In genomic region chr7:30470783-30471182, GRCh38 we compare ENCODE assay signal across 8 cellular contexts. TPM values are rescaled to one million over a fixed set of nuclear protein-coding genes. Genes with fewer than 3 reads are reported as not detected.
DNase-seq lines count a peak whose midpoint lies in the region; ATAC-seq and TF ChIP-seq lines count a peak whose summit lies in the region.

No MANE protein-coding gene starts in this region.

- no peak for TF ChIP-seq POLR2A in adrenal gland (IDR thresholded peaks at IDR 0.05)

- no peak for ATAC-seq in activated naive CD4-positive, alpha-beta T cell treated with anti-CD3 and anti-CD28 coated beads, Interleukin-2, amount 50 U/mL, for 72 hours
- ATAC-seq in left lung, result peak; percentile 55
- ATAC-seq in upper lobe of right lung, result peak; percentile 72
- no peak for ATAC-seq in GM18498 (IDR thresholded peaks at IDR 0.05; ENCODE audit: unreplicated experiment)
- ATAC-seq in HG02798 (IDR thresholded peaks at IDR 0.05; ENCODE audit: poor library complexity, unreplicated experiment), result no peak

- no peaks in the 10 kb centered on the region for H3K36me3 ChIP-seq in adrenal gland (replicated peaks in 1 of 2)
- no peaks in the 10 kb centered on the region for H3K36me3 ChIP-seq in left lung
- H3K36me3 ChIP-seq in upper lobe of right lung, result no peaks in the 10 kb centered on the region

- peaks cover 4 to 28% of the 10 kb centered on the region in 2 donors for H3K36me3 Mint-ChIP-seq in activated naive CD4-positive, alpha-beta T cell treated with anti-CD3 and anti-CD28 coated beads, Interleukin-2, amount 50 U/mL, for 72 hours
- peaks cover 3% of the 10 kb centered on the region for H3K36me3 Mint-ChIP-seq in activated naive CD4-positive, alpha-beta T cell treated with anti-CD3 and anti-CD28 coated beads for 36 hours (ENCODE audit: low read depth)

- no peaks in the 10 kb centered on the region for H3K27me3 ChIP-seq in adrenal gland
- H3K27me3 ChIP-seq in left lung, result no peaks in the 10 kb centered on the region
- H3K27me3 ChIP-seq in upper lobe of right lung, result no peaks in the 10 kb centered on the region

- intact Hi-C loops in activated naive CD4-positive, alpha-beta T cell treated with anti-CD3 and anti-CD28 coated beads for 36 hours (cut with micrococcal nuclease), result loop anchor here (10.0 kb wide), 1 partner anchor 306 kb away; no protein-coding TSS in a partner anchor
- intact Hi-C loops in adrenal gland (cut with DNase I) (no loop called here), left lung (cut with DNase I) (no loop called here), upper lobe of right lung (cut with DNase I) (no loop called here)

- H3K4me3 ChIP-seq in adrenal gland, result no peak overlapping the region
- H3K4me3 ChIP-seq in left lung, result no peak overlapping the region
- no peak overlapping the region for H3K4me3 ChIP-seq in upper lobe of right lung

- TF ChIP-seq CTCF in adrenal gland (IDR thresholded peaks at IDR 0.05) (no peak), left lung (IDR thresholded peaks at IDR 0.05) (no peak), upper lobe of right lung (IDR thresholded peaks at IDR 0.05) (no peak)

- H3K4me1 Mint-ChIP-seq in activated naive CD4-positive, alpha-beta T cell treated with anti-CD3 and anti-CD28 coated beads for 36 hours (ENCODE audit: low read depth), result peaks cover 58% of the 10 kb centered on the region

- H3K9me3 ChIP-seq in adrenal gland (replicated peaks in 1 of 3), result no peaks in the 10 kb centered on the region
- no peaks in the 10 kb centered on the region for H3K9me3 ChIP-seq in left lung
- no peaks in the 10 kb centered on the region for H3K9me3 ChIP-seq in upper lobe of right lung

- peak overlapping the region; percentile 65 to 90 for H3K27ac Mint-ChIP-seq in activated naive CD4-positive, alpha-beta T cell treated with anti-CD3 and anti-CD28 coated beads, Interleukin-2, amount 50 U/mL, for 72 hours
- no peak overlapping the region for H3K27ac Mint-ChIP-seq in activated naive CD4-positive, alpha-beta T cell treated with anti-CD3 and anti-CD28 coated beads for 36 hours

- DNase-seq in activated naive CD4-positive, alpha-beta T cell treated with anti-CD3 and anti-CD28 coated beads, Interleukin-2, amount 50 U/mL, for 72 hours (ENCODE audit: low spot score in 2 of 2), result no peak
- DNase-seq in activated naive CD4-positive, alpha-beta T cell treated with anti-CD3 and anti-CD28 coated beads for 36 hours, result no peak
- DNase-seq in adrenal gland (peak in 6 of 7 donors; percentile 36 to 77 (median 56)), left lung (peak in 1 of 2 donors; percentile 70), upper lobe of right lung (no peak), CD1c-positive myeloid dendritic cell (ENCODE audit: extremely low spot score) (no peak)

- CTCF ChIA-PET in activated naive CD4-positive, alpha-beta T cell treated with anti-CD3 and anti-CD28 coated beads for 36 hours (lab: Charles Lee), result no interaction called here

- no peaks in the 10 kb centered on the region for H3K27me3 Mint-ChIP-seq in activated naive CD4-positive, alpha-beta T cell treated with anti-CD3 and anti-CD28 coated beads for 36 hours (ENCODE audit: low read depth)

- peak overlapping the region; percentile 17 to 92 (median 57) for H3K27ac ChIP-seq in adrenal gland
- H3K27ac ChIP-seq in left lung, result peak overlapping the region; percentile 59 to 83
- H3K27ac ChIP-seq in upper lobe of right lung, result peak overlapping the region; percentile 79

- peaks cover 0 to 4% of the 10 kb centered on the region in 2 donors for H3K9me3 Mint-ChIP-seq in activated naive CD4-positive, alpha-beta T cell treated with anti-CD3 and anti-CD28 coated beads, Interleukin-2, amount 50 U/mL, for 72 hours
- H3K9me3 Mint-ChIP-seq in activated naive CD4-positive, alpha-beta T cell treated with anti-CD3 and anti-CD28 coated beads for 36 hours, result no peaks in the 10 kb centered on the region

- 11 to 23% (median 15%) methylated on average over 6 of the region's 6 CpGs for WGBS in adrenal gland, 4 donors

- H3K4me1 ChIP-seq in adrenal gland (replicated peaks in 1 of 2), result peaks cover 18 to 74% of the 10 kb centered on the region in 2 donors
- H3K4me1 ChIP-seq in left lung, result peaks cover 84 to 99% of the 10 kb centered on the region in 2 donors
- peaks cover 98% of the 10 kb centered on the region for H3K4me1 ChIP-seq in upper lobe of right lung

- no peak overlapping the region for H3K4me3 Mint-ChIP-seq in activated naive CD4-positive, alpha-beta T cell treated with anti-CD3 and anti-CD28 coated beads for 36 hours

RNA-seq across cellular contexts. Expression of gene NOD1, which starts 7.8 kb away (rescaled TPM):
- total RNA-seq in activated naive CD4-positive, alpha-beta T cell treated with anti-CD3 and anti-CD28 coated beads, Interleukin-2, amount 50 U/mL, for 72 hours, result 10 to 100 TPM in 1 of 2 donors, 1 to 10 TPM in 1; 8.2 to 17.2 TPM
- total RNA-seq in activated naive CD4-positive, alpha-beta T cell treated with anti-CD3 and anti-CD28 coated beads for 36 hours, result 1 to 10 TPM; 9.2 to 9.8 TPM
- 10 to 100 TPM in 1 of 8 donors, 1 to 10 TPM in 7; 4.1 to 11.2 (median 7.2) TPM for total RNA-seq in adrenal gland
- polyA plus RNA-seq in adrenal gland, result 10 to 100 TPM in 2 of 3 donors, 1 to 10 TPM in 1; 5.0 to 18.0 (median 10.9) TPM
- 10 to 100 TPM; 18.4 to 22.6 TPM for total RNA-seq in left lung
- total RNA-seq in upper lobe of right lung, result 43.5 TPM

RNA-seq across cellular contexts. Expression of gene GGCT, which starts 33.8 kb away (rescaled TPM):
- total RNA-seq in activated naive CD4-positive, alpha-beta T cell treated with anti-CD3 and anti-CD28 coated beads, Interleukin-2, amount 50 U/mL, for 72 hours, result 10 to 100 TPM; 69.3 to 72.9 TPM
- 10 to 100 TPM; 83.0 to 83.8 TPM for total RNA-seq in activated naive CD4-positive, alpha-beta T cell treated with anti-CD3 and anti-CD28 coated beads for 36 hours
- total RNA-seq in adrenal gland (10 to 100 TPM; 18.6 to 62.6 (median 37.4) TPM), left lung (10 to 100 TPM; 41.9 to 42.9 TPM), upper lobe of right lung (25.6 TPM)
- polyA plus RNA-seq in adrenal gland, result 10 to 100 TPM; 58.3 to 67.8 (median 58.5) TPM

Comparison
In these comparisons a context has a peak if more than half of its experiments do, and no peak if none do; other contexts are left out.
1. ATAC-seq: peak in left lung (single experiment) and upper lobe of right lung (single experiment); none in activated naive CD4-positive, alpha-beta T cell treated with anti-CD3 and anti-CD28 coated beads, Interleukin-2, amount 50 U/mL, for 72 hours (0 of 2), GM18498 (single experiment) and HG02798 (single experiment).
2. DNase-seq: peak in adrenal gland (6 of 7); none in activated naive CD4-positive, alpha-beta T cell treated with anti-CD3 and anti-CD28 coated beads, Interleukin-2, amount 50 U/mL, for 72 hours (0 of 2), activated naive CD4-positive, alpha-beta T cell treated with anti-CD3 and anti-CD28 coated beads for 36 hours (single experiment), upper lobe of right lung (single experiment) and CD1c-positive myeloid dendritic cell (single experiment).
3. Peak in every context shown above with its lines, with median percentiles within 50 percentile points of each other: H3K27ac ChIP-seq.